In genomic region chr12:20832911-20833310, GRCh38 we compare ENCODE assay signal across 22 cellular contexts. TPM values are rescaled to one million over a fixed set of nuclear protein-coding genes. Genes with fewer than 3 reads are reported as not detected.
DNase-seq lines count a peak whose midpoint lies in the region; ATAC-seq and TF ChIP-seq lines count a peak whose summit lies in the region.
"Had no signal": no experiment of that assay in that cellular context is flagged by ENCODE, and none has a peak within 500 bp of the region (broad histone marks: within the 10 kb centered on the region; RNA-seq: fewer than 3 reads in every experiment).

No MANE protein-coding gene starts in this region.

- intact Hi-C loops in breast epithelium (cut with DNase I; ENCODE audit: low total_unique reads) = no loop called here
- intact Hi-C loops in mammary epithelial cell (cut with micrococcal nuclease) = no loop called here
- intact Hi-C loops in prostate gland (cut with DNase I) = no loop called here
- intact Hi-C loops in ascending aorta (cut with DNase I) = no loop called here

- dilution Hi-C loops in mammary epithelial cell (cut with HindIII; ENCODE audit: low sequenced_read_pairs) = no loop called here

- ATAC-seq in HG02610 (IDR thresholded peaks at IDR 0.05; ENCODE audit: unreplicated experiment) = no peak

- H3K36me3 ChIP-seq in breast epithelium (no peaks in the 10 kb centered on the region), mammary epithelial cell (ENCODE audit: insufficient read depth, low read length) (no peaks in the 10 kb centered on the region), prostate gland (no peaks in the 10 kb centered on the region), ascending aorta (no peaks in the 10 kb centered on the region)
- H3K36me3 ChIP-seq: Peyer's patch had no signal

- no peak overlapping the region for H3K4me2 ChIP-seq in mammary epithelial cell (ENCODE audit: insufficient read depth, low read depth, low read length)
- H3K4me2 ChIP-seq: SK-N-SH had no signal

- TF ChIP-seq POLR2A in breast epithelium (IDR thresholded peaks at IDR 0.05) (no peak), prostate gland (IDR thresholded peaks at IDR 0.05) (no peak)

- H3K4me3 ChIP-seq in breast epithelium = no peak overlapping the region
- no peak overlapping the region for H3K4me3 ChIP-seq in mammary epithelial cell (replicated peaks in 1 of 3; ENCODE audit: insufficient read depth in 1 of 3, low read depth in 2 of 3, low read length in 3 of 3)
- no peak overlapping the region for H3K4me3 ChIP-seq in prostate gland
- no peak overlapping the region for H3K4me3 ChIP-seq in ascending aorta
- H3K4me3 ChIP-seq: Peyer's patch had no signal

- H4K20me1 ChIP-seq in mammary epithelial cell (ENCODE audit: insufficient read depth, low read length) = no peaks in the 10 kb centered on the region

- no TSS peak for BruUV-seq in mammary epithelial cell (replicated peaks; lab: Mats Ljungman, UMichigan)

- peak in 1 of 2 donors; percentile 52 for DNase-seq in breast epithelium (ENCODE audit: low spot score in 2 of 2)
- DNase-seq in mammary epithelial cell = no peak
- DNase-seq in globus pallidus (ENCODE audit: low spot score) = peak; percentile 1
- peak; percentile 57 for DNase-seq in prostate gland (ENCODE audit: low spot score)
- DNase-seq in NCI-H2196 treated with DMSO at 0.1 percent for 48 hours (lab: John Stamatoyannopoulos, UW; ENCODE audit: unreplicated experiment) = no peak
- DNase-seq in ascending aorta (ENCODE audit: low spot score in 2 of 2) = no peak
- DNase-seq: KBM-7, NCI-H1048, NCI-H1417, NCI-H1694 treated with DMSO at 0.1 percent for 48 hours, NCI-H2081, NCI-H226, NCI-H510A, NCI-H69, Peyer's patch, SIG-M5, SK-N-SH had no signal

- H3K27ac ChIP-seq in breast epithelium (peak overlapping the region; percentile 57 to 79), mammary epithelial cell (ENCODE audit: insufficient read depth, low read depth, low read length) (no peak overlapping the region), prostate gland (peak overlapping the region in 1 of 2 donors; percentile 58), ascending aorta (no peak overlapping the region)
- H3K27ac ChIP-seq: 22Rv1, Peyer's patch had no signal

- no peaks in the 10 kb centered on the region for H3K4me1 ChIP-seq in breast epithelium
- no peaks in the 10 kb centered on the region for H3K4me1 ChIP-seq in mammary epithelial cell (ENCODE audit: insufficient read depth, low read length)
- no peaks in the 10 kb centered on the region for H3K4me1 ChIP-seq in prostate gland (replicated peaks)
- H3K4me1 ChIP-seq in ascending aorta = no peaks in the 10 kb centered on the region
- H3K4me1 ChIP-seq: Peyer's patch had no signal

- 3% methylated on average over 4 of the region's 4 CpGs for WGBS in mammary epithelial cell (ENCODE audit: low coverage, missing lambda C conversion rate)
- 32% methylated on average over 4 of the region's 4 CpGs for WGBS in prostate gland

- no peak overlapping the region for H3K9ac ChIP-seq in mammary epithelial cell (ENCODE audit: insufficient read depth, low read length)
- H3K9ac ChIP-seq: SK-N-SH had no signal

- H3K9me3 ChIP-seq in breast epithelium (no peaks in the 10 kb centered on the region), mammary epithelial cell (replicated peaks; ENCODE audit: insufficient read depth, low read length) (peaks cover 11% of the 10 kb centered on the region), prostate gland (no peaks in the 10 kb centered on the region), ascending aorta (no peaks in the 10 kb centered on the region)
- H3K9me3 ChIP-seq: Peyer's patch, SK-N-SH had no signal

- TF ChIP-seq CTCF in breast epithelium (IDR thresholded peaks at IDR 0.05) = no peak
- no peak for TF ChIP-seq CTCF in mammary epithelial cell (conservative IDR thresholded peaks at IDR 0.05 in 1 of 2, IDR thresholded peaks at IDR 0.05 in 1 of 2; ENCODE audit: extremely low read depth in 1 of 2, insufficient read depth in 1 of 2, low read depth in 1 of 2, low read length in 2 of 2)
- no peak for TF ChIP-seq CTCF in prostate gland (IDR thresholded peaks at IDR 0.05)
- no peak for TF ChIP-seq CTCF in ascending aorta (IDR thresholded peaks at IDR 0.05)

- in situ Hi-C loops in mammary epithelial cell (cut with MboI; ENCODE audit: low sequenced_read_pairs in 2 of 2) = no loop called here

- CTCF ChIA-PET in mammary epithelial cell (lab: Charles Lee; ENCODE audit: low non-redundant PET) = no interaction called here

- H3K27me3 ChIP-seq in breast epithelium = no peaks in the 10 kb centered on the region
- no peaks in the 10 kb centered on the region for H3K27me3 ChIP-seq in mammary epithelial cell (ENCODE audit: insufficient read depth, low read length)
- no peaks in the 10 kb centered on the region for H3K27me3 ChIP-seq in prostate gland (replicated peaks; ENCODE audit: insufficient read depth)
- no peaks in the 10 kb centered on the region for H3K27me3 ChIP-seq in ascending aorta
- H3K27me3 ChIP-seq: Peyer's patch had no signal

- H2AFZ ChIP-seq in mammary epithelial cell (ENCODE audit: low read depth, low read length) = no peak overlapping the region

- H3K79me2 ChIP-seq in mammary epithelial cell (ENCODE audit: insufficient read depth, low read length) = no peaks in the 10 kb centered on the region

RNA-seq across cellular contexts. Expression of gene SLCO1B3, which starts 22.4 kb away (rescaled TPM):
- not detected for total RNA-seq in breast epithelium
- total RNA-seq in mammary epithelial cell = not detected
- not detected for polyA plus RNA-seq in mammary epithelial cell
- not detected for polyA minus RNA-seq in mammary epithelial cell
- under 1 TPM in 1 of 2 donors, not detected in 1; 0.27 TPM for total RNA-seq in prostate gland
- total RNA-seq in ascending aorta = not detected
- total RNA-seq: G401, OCI-LY7, Peyer's patch had no signal
- polyA plus RNA-seq: BJ, SK-N-SH had no signal

Comparison
In these comparisons a context has a peak if more than half of its experiments do, and no peak if none do; other contexts are left out.
1. H3K27ac ChIP-seq: peak in breast epithelium (2 of 2); none in mammary epithelial cell (single experiment) and ascending aorta (0 of 2).
2. DNase-seq: peak in globus pallidus (single experiment) and prostate gland (single experiment); none in mammary epithelial cell (single experiment), NCI-H2196 treated with DMSO at 0.1 percent for 48 hours (single experiment) and ascending aorta (0 of 2).